ENCODE assay signal across 8 cellular contexts in genomic region chr2:62506421-62506750, GRCh38. TPM values are rescaled to one million over a fixed set of nuclear protein-coding genes. Genes with fewer than 3 reads are reported as not detected.
A peak's percentile ranks its signal among the peaks of the same experiment; 100 is the strongest.
DNase-seq lines count a peak whose midpoint lies in the region; ATAC-seq and TF ChIP-seq lines count a peak whose summit lies in the region.

No MANE protein-coding gene starts in this region.

- POLR2A ChIA-PET in BJ (lab: Charles Lee), result no interaction called here
- POLR2A ChIA-PET in MCF 10A (lab: Yijun Ruan, JAX), result interaction anchor here (0.6 to 3.4 kb wide), 28 partner anchors 10 to 426 kb away, joined by 3 to 24 read pairs (median 5); partner anchors contain the start of gene EHBP1

- TF ChIP-seq POLR2A in vagina (IDR thresholded peaks at IDR 0.05), result no peak

- H2BK5ac ChIP-seq in mesenchymal stem cell (ENCODE audit: low read depth, low read length, poor library complexity, severe bottlenecking), result peak overlapping the region; percentile 91

- H2AK5ac ChIP-seq in mesenchymal stem cell (ENCODE audit: low read length, severe bottlenecking), result no peak overlapping the region

- peak overlapping the region; percentile 94 for H2AFZ ChIP-seq in mesenchymal stem cell (ENCODE audit: low read depth, low read length)

- H3K79me1 ChIP-seq in mesenchymal stem cell (replicated peaks; ENCODE audit: low read length, poor library complexity, severe bottlenecking), result peaks cover 4% of the 10 kb centered on the region

- peaks cover 22% of the 10 kb centered on the region for H3K4me1 Mint-ChIP-seq in MCF 10A (ENCODE audit: insufficient read depth, unreplicated experiment)

- peak overlapping the region; percentile 27 for H4K8ac ChIP-seq in mesenchymal stem cell (ENCODE audit: low read length)

- DNase-seq in BJ (ENCODE audit: low read depth) (no peak), MCF 10A (ENCODE audit: unreplicated experiment) (no peak), mesenchymal stem cell (no peak), vagina (ENCODE audit: extremely low spot score in 2 of 2) (no peak), NCI-H748 treated with DMSO at 0.1 percent for 48 hours (lab: John Stamatoyannopoulos, UW) (no peak), UCSD-AML1 (lab: John Stamatoyannopoulos, UW; ENCODE audit: unreplicated experiment) (no peak)

- CTCF ChIA-PET in BJ (lab: Yijun Ruan, JAX), result interaction anchor here (0.9 to 2.3 kb wide), 8 partner anchors 15 to 206 kb away, joined by 3 to 11 read pairs (median 4); partner anchors contain the start of gene EHBP1
- CTCF ChIA-PET in MCF 10A (lab: Yijun Ruan, JAX), result interaction anchor here (0.8 to 1.0 kb wide), 2 partner anchors 49 to 50 kb away, joined by 3 to 4 read pairs; no protein-coding TSS in a partner anchor

- H2BK12ac ChIP-seq in mesenchymal stem cell (ENCODE audit: low read length in 2 of 2), result no peak overlapping the region

- no peaks in the 10 kb centered on the region for H3K36me3 Mint-ChIP-seq in MCF 10A (ENCODE audit: insufficient read depth, unreplicated experiment)

- no peak overlapping the region for H4K91ac ChIP-seq in mesenchymal stem cell (ENCODE audit: low read length)

- peak overlapping the region; percentile 93 for H3K9ac ChIP-seq in mesenchymal stem cell (ENCODE audit: low read length)

- peak overlapping the region; percentile 80 for H2BK15ac ChIP-seq in mesenchymal stem cell (ENCODE audit: low read depth, poor library complexity, severe bottlenecking)

- TF ChIP-seq CTCF in BJ (IDR thresholded peaks at IDR 0.05; ENCODE audit: insufficient read depth, low read depth, low read length) (no peak), MCF 10A (IDR thresholded peaks at IDR 0.05; ENCODE audit: unreplicated experiment) (no peak), vagina (IDR thresholded peaks at IDR 0.05) (no peak)

- no peak overlapping the region for H3K23ac ChIP-seq in mesenchymal stem cell (ENCODE audit: low read length in 2 of 2)

- H3K4ac ChIP-seq in mesenchymal stem cell (ENCODE audit: low read depth in 1 of 2, low read length in 2 of 2), result peak overlapping the region in 1 of 2 experiments; percentile 89

- peak overlapping the region; percentile 85 for H3K27ac ChIP-seq in mesenchymal stem cell (ENCODE audit: low read length, poor library complexity, severe bottlenecking)
- peak overlapping the region; percentile 89 for H3K27ac ChIP-seq in vagina

- 1% methylated on average over 3 of the region's 3 CpGs for WGBS in mesenchymal stem cell

- no peaks in the 10 kb centered on the region for H3K9me3 ChIP-seq in mesenchymal stem cell (ENCODE audit: control insufficient read depth, low read length)
- H3K9me3 ChIP-seq in vagina, result no peaks in the 10 kb centered on the region

- peak overlapping the region; percentile 83 for H3K4me2 ChIP-seq in mesenchymal stem cell (ENCODE audit: low read length, poor library complexity, severe bottlenecking)

- H2BK120ac ChIP-seq in mesenchymal stem cell (ENCODE audit: low read depth, low read length), result no peak overlapping the region

- H3K36me3 ChIP-seq in BJ (ENCODE audit: control insufficient read depth, insufficient read depth, low read length), result no peaks in the 10 kb centered on the region
- H3K36me3 ChIP-seq in mesenchymal stem cell (ENCODE audit: control insufficient read depth in 1 of 2, insufficient read depth in 2 of 2, low read depth in 1 of 2, low read length in 2 of 2), result peaks cover 0 to 18% of the 10 kb centered on the region in 2 experiments
- H3K36me3 ChIP-seq in vagina, result no peaks in the 10 kb centered on the region

- no peaks in the 10 kb centered on the region for H3K9me3 Mint-ChIP-seq in MCF 10A (ENCODE audit: unreplicated experiment)

- ATAC-seq in GM19395 (IDR thresholded peaks at IDR 0.05; ENCODE audit: unreplicated experiment) (peak; percentile 50), HG03442 (IDR thresholded peaks at IDR 0.05; ENCODE audit: unreplicated experiment) (peak; percentile 17)

- peak overlapping the region; percentile 88 for H3K27ac Mint-ChIP-seq in MCF 10A (ENCODE audit: low read depth, unreplicated experiment)

- no peaks in the 10 kb centered on the region for H3K27me3 Mint-ChIP-seq in MCF 10A (ENCODE audit: insufficient read depth, unreplicated experiment)

- H3K4me3 ChIP-seq in BJ (ENCODE audit: low read depth, low read length), result peak overlapping the region; percentile 63
- peak overlapping the region; percentile 77 for H3K4me3 ChIP-seq in mesenchymal stem cell (ENCODE audit: insufficient read depth in 1 of 2, low read depth in 1 of 2, low read length in 2 of 2)
- peak overlapping the region; percentile 49 to 66 for H3K4me3 ChIP-seq in vagina

- H3K4me3 Mint-ChIP-seq in MCF 10A (ENCODE audit: unreplicated experiment), result peak overlapping the region; percentile 79

- H3K18ac ChIP-seq in mesenchymal stem cell (ENCODE audit: low read depth in 1 of 2, low read length in 2 of 2), result peak overlapping the region; percentile 76 to 89

- BruUV-seq in MCF 10A (replicated peaks; lab: Mats Ljungman, UMichigan), result TSS peak; percentile 79

- H3K14ac ChIP-seq in mesenchymal stem cell (ENCODE audit: low read length in 2 of 2), result no peak overlapping the region

- no peaks in the 10 kb centered on the region for H3K4me1 ChIP-seq in mesenchymal stem cell (ENCODE audit: control insufficient read depth, insufficient read depth, low read depth, low read length)
- peaks cover 17% of the 10 kb centered on the region for H3K4me1 ChIP-seq in vagina

- no peaks in the 10 kb centered on the region for H3K27me3 ChIP-seq in BJ (ENCODE audit: control insufficient read depth, insufficient read depth, low read length)
- H3K27me3 ChIP-seq in mesenchymal stem cell (ENCODE audit: control insufficient read depth in 1 of 2, insufficient read depth in 1 of 2, low read length in 2 of 2), result no peaks in the 10 kb centered on the region
- no peaks in the 10 kb centered on the region for H3K27me3 ChIP-seq in vagina

- intact Hi-C loops in MCF 10A (cut with micrococcal nuclease), result loop anchor here (1.0 to 5.0 kb wide), 3 partner anchors 72 to 200 kb away; no protein-coding TSS in a partner anchor
- intact Hi-C loops in vagina (cut with DNase I), result no loop called here

RNA-seq across cellular contexts. Expression of gene TMEM17, which starts 0.4 kb away (rescaled TPM):
- 2.8 and 4.8 TPM in 2 replicates for polyA plus RNA-seq in BJ (2011; rRNA removed)
- 0.98 and 1.0 TPM in 2 replicates for polyA minus RNA-seq in BJ (2011; rRNA and poly(A)+ RNA removed)
- total RNA-seq in MCF 10A (2022), result 2.6 and 3.1 TPM in 2 replicates
- 2.8 TPM for polyA plus RNA-seq in mesenchymal stem cell (2013, experiment 1 of 2)
- polyA plus RNA-seq in mesenchymal stem cell (2013, experiment 2 of 2), result 2.8 TPM
- 0.98 TPM for total RNA-seq in vagina
